22 cellular contexts compared by ENCODE assay signal in genomic region chr2:238080518-238080917, GRCh38. TPM values are rescaled to one million over a fixed set of nuclear protein-coding genes. Genes with fewer than 3 reads are reported as not detected.
DNase-seq lines count a peak whose midpoint lies in the region; TF ChIP-seq lines count a peak whose summit lies in the region.
"Had no signal": no experiment of that assay in that cellular context is flagged by ENCODE, and none has a peak within 500 bp of the region (broad histone marks: within the 10 kb centered on the region; RNA-seq: fewer than 3 reads in every experiment).

No MANE protein-coding gene starts in this region.

- TF ChIP-seq CTCF in liver (IDR thresholded peaks at IDR 0.05; ENCODE audit: low read depth, low read length, missing input control) (no peak), stomach (IDR thresholded peaks at IDR 0.05) (no peak)

- H3K27me3 ChIP-seq in liver (ENCODE audit: control insufficient read depth in 4 of 4, insufficient read depth in 4 of 4, low read length in 3 of 4) (no peaks in the 10 kb centered on the region), stomach (no peaks in the 10 kb centered on the region)

- peaks cover 0 to 31% (median 10%) of the 10 kb centered on the region in 4 donors for H3K4me1 ChIP-seq in liver (ENCODE audit: control insufficient read depth in 4 of 4, insufficient read depth in 4 of 4, low read length in 3 of 4)
- no peaks in the 10 kb centered on the region for H3K4me1 ChIP-seq in stomach

- H3K9me3 ChIP-seq in liver (ENCODE audit: control insufficient read depth in 4 of 4, low read length in 3 of 4), result peaks cover 0 to 5% (median 0%) of the 10 kb centered on the region in 4 donors
- H3K9me3 ChIP-seq in stomach, result no peaks in the 10 kb centered on the region
- H3K9me3 ChIP-seq: HAP-1 had no signal

- no peak for TF ChIP-seq EP300 in stomach (IDR thresholded peaks at IDR 0.05)

- WGBS in liver, result 99% methylated on average over 15 of the region's 15 CpGs
- WGBS in stomach, 5 donors, result 95 to 99% (median 97%) methylated on average over 15 of the region's 15 CpGs

- no peak for TF ChIP-seq POLR2A in stomach (IDR thresholded peaks at IDR 0.05)

- H3K4me3 ChIP-seq in liver (ENCODE audit: low read depth in 1 of 3, low read length in 3 of 3) (peak overlapping the region in 1 of 3 donors; percentile 57), stomach (no peak overlapping the region)
- H3K4me3 ChIP-seq: HAP-1, PC-9 had no signal

- H3K27ac ChIP-seq in angular gyrus (ENCODE audit: low read depth, low read length) (peak overlapping the region; percentile 55), liver (ENCODE audit: low read depth in 1 of 2, low read length in 2 of 2) (peak overlapping the region; percentile 57 to 84), stomach (no peak overlapping the region)
- H3K27ac ChIP-seq: PC-9 had no signal

- H3K9ac ChIP-seq in liver (ENCODE audit: low read depth in 1 of 2, low read length in 2 of 2), result no peak overlapping the region

- TF ChIP-seq RAD21 in liver (IDR thresholded peaks at IDR 0.05), result no peak

- peak; percentile 43 for DNase-seq in activated CD8-positive, alpha-beta memory T cell treated with anti-CD3 and anti-CD28 coated beads, Interleukin-2, amount 50 U/mL, for 48 hours
- DNase-seq in activated CD8-positive, alpha-beta memory T cell treated with anti-CD3 and anti-CD28 coated beads, Interleukin-2, amount 50 U/mL, for 4 hours, result no peak
- DNase-seq in stomach, result peak; percentile 19
- DNase-seq in GDM1 (lab: John Stamatoyannopoulos, UW), result no peak
- DNase-seq in NCI-H774 (lab: John Stamatoyannopoulos, UW), result no peak
- no peak for DNase-seq in GM03348 (ENCODE audit: low spot score)
- DNase-seq: AML-193, KG1, NCI-H1092, NCI-H1436, NCI-H187 treated with DMSO at 0.1 percent for 48 hours, NCI-H2107, NCI-H510A, PC-9, RPMI8226, SHP77 treated with DMSO at 0.1 percent for 48 hours had no signal

- intact Hi-C loops in stomach (cut with DNase I; ENCODE audit: low total_unique reads), result no loop called here

- H3K36me3 ChIP-seq in liver (ENCODE audit: control insufficient read depth in 4 of 4, insufficient read depth in 3 of 4, low read depth in 1 of 4, low read length in 3 of 4) (peaks cover 11 to 31% (median 24%) of the 10 kb centered on the region in 4 donors), stomach (peaks cover 25 to 53% (median 48%) of the 10 kb centered on the region in 4 donors)

TF ChIP-seq in liver, 16 proteins besides CTCF, POLR2A, EP300 and RAD21:
- TF ChIP-seq NR2F2 (IDR thresholded peaks at IDR 0.05) (no peak), HNF4A (conservative IDR thresholded peaks at IDR 0.05) (no peak), ATF3 (IDR thresholded peaks at IDR 0.05) (no peak), HNF4G (IDR thresholded peaks at IDR 0.05) (no peak), SP1 (IDR thresholded peaks at IDR 0.05) (no peak), FOXA1 (IDR thresholded peaks at IDR 0.05) (no peak), EGR1 (IDR thresholded peaks at IDR 0.05; ENCODE audit: low read depth in 2 of 2) (no peak), RXRA (IDR thresholded peaks at IDR 0.05) (no peak), YY1 (IDR thresholded peaks at IDR 0.05) (no peak), TAF1 (conservative IDR thresholded peaks at IDR 0.05) (no peak)
- TF ChIP-seq, protein P1, sequence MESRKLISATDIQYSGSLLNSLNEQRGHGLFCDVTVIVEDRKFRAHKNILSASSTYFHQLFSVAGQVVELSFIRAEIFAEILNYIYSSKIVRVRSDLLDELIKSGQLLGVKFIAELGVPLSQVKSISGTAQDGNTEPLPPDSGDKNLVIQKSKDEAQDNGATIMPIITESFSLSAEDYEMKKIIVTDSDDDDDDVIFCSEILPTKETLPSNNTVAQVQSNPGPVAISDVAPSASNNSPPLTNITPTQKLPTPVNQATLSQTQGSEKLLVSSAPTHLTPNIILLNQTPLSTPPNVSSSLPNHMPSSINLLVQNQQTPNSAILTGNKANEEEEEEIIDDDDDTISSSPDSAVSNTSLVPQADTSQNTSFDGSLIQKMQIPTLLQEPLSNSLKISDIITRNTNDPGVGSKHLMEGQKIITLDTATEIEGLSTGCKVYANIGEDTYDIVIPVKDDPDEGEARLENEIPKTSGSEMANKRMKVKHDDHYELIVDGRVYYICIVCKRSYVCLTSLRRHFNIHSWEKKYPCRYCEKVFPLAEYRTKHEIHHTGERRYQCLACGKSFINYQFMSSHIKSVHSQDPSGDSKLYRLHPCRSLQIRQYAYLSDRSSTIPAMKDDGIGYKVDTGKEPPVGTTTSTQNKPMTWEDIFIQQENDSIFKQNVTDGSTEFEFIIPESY (IDR thresholded peaks at IDR 0.05), result no peak
- TF ChIP-seq, protein P2, sequence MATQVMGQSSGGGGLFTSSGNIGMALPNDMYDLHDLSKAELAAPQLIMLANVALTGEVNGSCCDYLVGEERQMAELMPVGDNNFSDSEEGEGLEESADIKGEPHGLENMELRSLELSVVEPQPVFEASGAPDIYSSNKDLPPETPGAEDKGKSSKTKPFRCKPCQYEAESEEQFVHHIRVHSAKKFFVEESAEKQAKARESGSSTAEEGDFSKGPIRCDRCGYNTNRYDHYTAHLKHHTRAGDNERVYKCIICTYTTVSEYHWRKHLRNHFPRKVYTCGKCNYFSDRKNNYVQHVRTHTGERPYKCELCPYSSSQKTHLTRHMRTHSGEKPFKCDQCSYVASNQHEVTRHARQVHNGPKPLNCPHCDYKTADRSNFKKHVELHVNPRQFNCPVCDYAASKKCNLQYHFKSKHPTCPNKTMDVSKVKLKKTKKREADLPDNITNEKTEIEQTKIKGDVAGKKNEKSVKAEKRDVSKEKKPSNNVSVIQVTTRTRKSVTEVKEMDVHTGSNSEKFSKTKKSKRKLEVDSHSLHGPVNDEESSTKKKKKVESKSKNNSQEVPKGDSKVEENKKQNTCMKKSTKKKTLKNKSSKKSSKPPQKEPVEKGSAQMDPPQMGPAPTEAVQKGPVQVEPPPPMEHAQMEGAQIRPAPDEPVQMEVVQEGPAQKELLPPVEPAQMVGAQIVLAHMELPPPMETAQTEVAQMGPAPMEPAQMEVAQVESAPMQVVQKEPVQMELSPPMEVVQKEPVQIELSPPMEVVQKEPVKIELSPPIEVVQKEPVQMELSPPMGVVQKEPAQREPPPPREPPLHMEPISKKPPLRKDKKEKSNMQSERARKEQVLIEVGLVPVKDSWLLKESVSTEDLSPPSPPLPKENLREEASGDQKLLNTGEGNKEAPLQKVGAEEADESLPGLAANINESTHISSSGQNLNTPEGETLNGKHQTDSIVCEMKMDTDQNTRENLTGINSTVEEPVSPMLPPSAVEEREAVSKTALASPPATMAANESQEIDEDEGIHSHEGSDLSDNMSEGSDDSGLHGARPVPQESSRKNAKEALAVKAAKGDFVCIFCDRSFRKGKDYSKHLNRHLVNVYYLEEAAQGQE (IDR thresholded peaks at IDR 0.05), result no peak
- TF ChIP-seq, protein P3, sequence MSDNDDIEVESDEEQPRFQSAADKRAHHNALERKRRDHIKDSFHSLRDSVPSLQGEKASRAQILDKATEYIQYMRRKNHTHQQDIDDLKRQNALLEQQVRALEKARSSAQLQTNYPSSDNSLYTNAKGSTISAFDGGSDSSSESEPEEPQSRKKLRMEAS (IDR thresholded peaks at IDR 0.05), result no peak

RNA-seq across cellular contexts. Expression of gene ESPNL, which starts 19.6 kb away (rescaled TPM):
- total RNA-seq in liver (under 1 TPM; 0.42 to 0.59 TPM), stomach (1 to 10 TPM in 1 of 5 donors, under 1 TPM in 1, not detected in 3; 0.73 to 1.3 TPM)
- polyA plus RNA-seq in liver (under 1 TPM; 0.08 to 0.28 TPM), stomach (under 1 TPM; 0.05 to 0.31 (median 0.25) TPM)
- total RNA-seq: A172 had no signal

RNA-seq across cellular contexts. Expression of gene SCLY, which starts 19.7 kb away (rescaled TPM):
- total RNA-seq in liver (10 to 100 TPM; 23.5 to 39.2 TPM), stomach (10 to 100 TPM in 4 of 5 donors, 1 to 10 TPM in 1; 7.2 to 12.8 (median 12.1) TPM)
- polyA plus RNA-seq in liver (10 to 100 TPM; 21.6 to 26.6 TPM), stomach (10 to 100 TPM in 1 of 3 donors, 1 to 10 TPM in 2; 5.4 to 11.3 (median 9.9) TPM)

RNA-seq across cellular contexts. Expression of gene KLHL30, which starts 58.0 kb away (rescaled TPM):
- total RNA-seq in liver (under 1 TPM in 1 of 2 donors, not detected in 1; 0.08 TPM), stomach (1 to 10 TPM in 2 of 5 donors, under 1 TPM in 1, not detected in 2; 0.29 to 1.7 (median 1.3) TPM)
- polyA plus RNA-seq in liver (under 1 TPM in 1 of 2 donors, not detected in 1; 0.05 TPM), stomach (under 1 TPM; 0.06 to 0.46 (median 0.15) TPM)
- total RNA-seq: HT1080 had no signal
- polyA plus RNA-seq: AG04450 had no signal

Comparison
In these comparisons a context has a peak if more than half of its experiments do, and no peak if none do; other contexts are left out.
1. DNase-seq: peak in activated CD8-positive, alpha-beta memory T cell treated with anti-CD3 and anti-CD28 coated beads, Interleukin-2, amount 50 U/mL, for 48 hours (single experiment) and stomach (single experiment); none in activated CD8-positive, alpha-beta memory T cell treated with anti-CD3 and anti-CD28 coated beads, Interleukin-2, amount 50 U/mL, for 4 hours (single experiment), GDM1 (single experiment), NCI-H774 (single experiment) and GM03348 (single experiment).
2. H3K27ac ChIP-seq: peak in angular gyrus (single experiment) and liver (2 of 2); none in stomach (0 of 5).